In genomic region chr6:26537846-26538571, GRCh38 we compare ENCODE assay signal across 8 cellular contexts. TPM values are rescaled to one million over a fixed set of nuclear protein-coding genes. Genes with fewer than 3 reads are reported as not detected.
DNase-seq lines count a peak whose midpoint lies in the region; ATAC-seq and TF ChIP-seq lines count a peak whose summit lies in the region.

Gene HMGN4 (plus strand): TSS chr6:26538366. CDS start chr6:26545207, 6,841 bp downstream.

- H2AFZ ChIP-seq in PC-9: peak within 1 kb of the TSS; percentile 83

- peak within 1 kb of the TSS; percentile 78 for H3K27ac ChIP-seq in PC-9
- peak within 1 kb of the TSS; percentile 92 for H3K27ac ChIP-seq in muscle layer of colon (ENCODE audit: low read depth, low read length)

- no peak for TF ChIP-seq CTCF in PC-9 (conservative IDR thresholded peaks at IDR 0.05)

- no peaks in the 10 kb centered on the region for H3K27me3 ChIP-seq in PC-9 (ENCODE audit: insufficient read depth, low read depth)
- no peaks in the 10 kb centered on the region for H3K27me3 ChIP-seq in muscle layer of colon (ENCODE audit: control insufficient read depth in 1 of 2, insufficient read depth in 2 of 2, low read length in 2 of 2)

- 0 out of 2 replicates have a peak, but pooled peaks cover 5% of the 10 kb centered on the region for H3K36me3 ChIP-seq in PC-9 (ENCODE audit: low read depth)
- H3K36me3 ChIP-seq in muscle layer of colon (ENCODE audit: insufficient read depth, low read length): peaks cover 14% of the 10 kb centered on the region

- H3F3A ChIP-seq in PC-9 (ENCODE audit: insufficient read depth, low read depth): peaks cover 37% of the 10 kb centered on the region

- H3K4me1 ChIP-seq in PC-9 (replicated peaks; ENCODE audit: insufficient read depth): peaks cover 18% of the 10 kb centered on the region
- H3K4me1 ChIP-seq in muscle layer of colon (ENCODE audit: insufficient read depth, low read length): peaks cover 23% of the 10 kb centered on the region

- intact Hi-C loops in PC-9 (cut with micrococcal nuclease; ENCODE audit: unreplicated experiment): loop anchor here (1.0 to 5.0 kb wide), 6 partner anchors 15 to 226 kb away; no protein-coding TSS in a partner anchor

- no peaks in the 10 kb centered on the region for H3K9me2 ChIP-seq in PC-9 (ENCODE audit: insufficient read depth)

- peaks cover 36% of the 10 kb centered on the region for H3K79me2 ChIP-seq in PC-9 (ENCODE audit: low read depth)

- H3K9me3 ChIP-seq in PC-9 (ENCODE audit: insufficient read depth, low read depth) (no peaks in the 10 kb centered on the region), muscle layer of colon (ENCODE audit: low read length) (no peaks in the 10 kb centered on the region)

- DNase-seq in DMS114 treated with DMSO at 0.1 percent for 48 hours (lab: John Stamatoyannopoulos, UW; ENCODE audit: unreplicated experiment): peak; percentile 98
- DNase-seq in KBM-7: peak; percentile 96
- peak; percentile 80 to 84 for DNase-seq in PC-9
- DNase-seq in activated T-cell treated with anti-CD3 and anti-CD28 coated beads for 48 hours (ENCODE audit: low read depth): peak; percentile 77
- DNase-seq in erythroblast (lab: John Stamatoyannopoulos, UW): peak; percentile 91 to 94
- DNase-seq in stimulated activated CD8-positive, alpha-beta memory T cell treated with anti-CD3 and anti-CD28 coated beads, Interleukin-7, amount 100 ng/mL, for 4 hours (ENCODE audit: low read depth in 2 of 2): peak; percentile 72 to 78

- BruUV-seq in PC-9 (replicated peaks; lab: Mats Ljungman, UMichigan): no TSS peak

- CTCF ChIA-PET in PC-9 (lab: Charles Lee): interaction anchor here (0.6 kb wide), 2 partner anchors 340 to 516 kb away, joined by 3 read pairs; no protein-coding TSS in a partner anchor

- no peaks in the 10 kb centered on the region for H4K20me1 ChIP-seq in PC-9 (ENCODE audit: insufficient read depth)

- POLR2A ChIA-PET in PC-9 (lab: Charles Lee; ENCODE audit: unreplicated experiment): interaction anchor here (0.5 to 1.1 kb wide), 10 partner anchors 15 to 379 kb away, joined by 3 to 7 read pairs (median 4); no protein-coding TSS in a partner anchor

- H3K4me3 ChIP-seq in PC-9 (peak within 1 kb of the TSS; percentile 78), muscle layer of colon (ENCODE audit: low read depth in 1 of 2, low read length in 2 of 2) (peak within 1 kb of the TSS; percentile 76 to 82)

- H3K4me2 ChIP-seq in PC-9: peak within 1 kb of the TSS; percentile 92

- peak; percentile 68 for TF ChIP-seq POLR2A in erythroblast (IDR thresholded peaks at IDR 0.05; ENCODE audit: low read length)

- peak within 1 kb of the TSS; percentile 97 for H3K9ac ChIP-seq in muscle layer of colon (ENCODE audit: low read length)

- ATAC-seq in GM21619 (IDR thresholded peaks at IDR 0.05; ENCODE audit: unreplicated experiment): peak; percentile 47

- in situ Hi-C loops in KBM-7 (cut with MboI; ENCODE audit: low pct_unique_long_range_greater_than_20kb, low sequenced_read_pairs): loop anchor here (25.0 kb wide), 1 partner anchor 201 kb away; no protein-coding TSS in a partner anchor

RNA-seq across cellular contexts. Expression of gene HMGN4, which starts in this region (rescaled TPM):
- 86.9 and 90.5 TPM in 2 replicates for total RNA-seq in PC-9 (2021)

Comparison
In these comparisons a context has a peak if more than half of its experiments do, and no peak if none do; other contexts are left out.
1. Peak in every context shown above with its lines: DNase-seq, ATAC-seq, H3K4me3 ChIP-seq and H3K27ac ChIP-seq.